Comparison of ENCODE assay signal across 18 cellular contexts in the genomic region with DNA sequence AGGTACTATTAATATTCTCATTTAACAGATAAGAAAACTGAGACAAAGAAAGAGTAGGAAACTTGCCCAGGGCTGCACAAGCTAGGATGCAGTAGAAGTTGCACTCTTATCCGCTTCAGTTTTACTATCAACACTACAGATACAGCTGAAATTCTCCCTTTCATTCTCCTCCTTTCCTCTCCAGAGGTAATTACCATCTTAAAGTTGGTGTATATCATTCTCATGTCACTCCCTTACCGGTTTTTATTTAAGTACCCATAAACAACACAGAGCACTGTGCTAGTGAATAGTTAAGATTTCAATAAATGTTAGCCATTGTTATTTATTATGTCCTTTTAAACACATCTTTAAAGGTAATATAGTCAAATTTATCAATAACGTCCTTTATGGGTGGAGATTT. TPM values are rescaled to one million over a fixed set of nuclear protein-coding genes. Genes with fewer than 3 reads are reported as not detected.
DNase-seq lines count a peak whose midpoint lies in the region; ATAC-seq and TF ChIP-seq lines count a peak whose summit lies in the region.
"Had no signal": no experiment of that assay in that cellular context is flagged by ENCODE, and none has a peak within 500 bp of the region (broad histone marks: within the 10 kb centered on the region; RNA-seq: fewer than 3 reads in every experiment).

No MANE protein-coding gene starts in this region.

- H3K36me3 ChIP-seq in OCI-LY7 (ENCODE audit: insufficient read depth, low read length) (peaks cover 47% of the 10 kb centered on the region), parathyroid adenoma (ENCODE audit: control insufficient read depth, insufficient read depth, low read length) (no peaks in the 10 kb centered on the region)

- H3K9ac ChIP-seq in parathyroid adenoma: no peak overlapping the region

- H3K27me3 Mint-ChIP-seq in activated CD4-positive, alpha-beta memory T cell treated with anti-CD3 and anti-CD28 coated beads, Interleukin-2, amount 10 ng/mL, durations not matched to agents 7 days and 5 days: no peaks in the 10 kb centered on the region
- H3K27me3 Mint-ChIP-seq in activated CD4-positive, alpha-beta memory T cell treated with anti-CD3 and anti-CD28 coated beads for 36 hours: no peaks in the 10 kb centered on the region
- H3K27me3 Mint-ChIP-seq: B cell had no signal

- peak overlapping the region; percentile 78 for H3K27ac Mint-ChIP-seq in activated CD4-positive, alpha-beta memory T cell treated with anti-CD3 and anti-CD28 coated beads, Interleukin-2, amount 10 ng/mL, durations not matched to agents 7 days and 5 days
- no peak overlapping the region for H3K27ac Mint-ChIP-seq in activated CD4-positive, alpha-beta memory T cell treated with anti-CD3 and anti-CD28 coated beads for 36 hours
- peak overlapping the region in 1 of 2 donors; percentile 35 for H3K27ac Mint-ChIP-seq in activated naive CD4-positive, alpha-beta T cell treated with anti-CD3 and anti-CD28 coated beads, Interleukin-2, amount 50 U/mL, for 72 hours
- H3K27ac Mint-ChIP-seq: B cell had no signal

- peaks cover 75% of the 10 kb centered on the region for H3K4me1 Mint-ChIP-seq in activated CD4-positive, alpha-beta memory T cell treated with anti-CD3 and anti-CD28 coated beads, Interleukin-2, amount 10 ng/mL, durations not matched to agents 7 days and 5 days
- H3K4me1 Mint-ChIP-seq in activated CD4-positive, alpha-beta memory T cell treated with anti-CD3 and anti-CD28 coated beads for 36 hours (ENCODE audit: low read depth): peaks cover 43% of the 10 kb centered on the region

- H4K20me1 ChIP-seq in OCI-LY7 (ENCODE audit: insufficient read depth, low read length): no peaks in the 10 kb centered on the region

- H3K9me2 ChIP-seq in OCI-LY7 (ENCODE audit: insufficient read depth, low read length): no peaks in the 10 kb centered on the region

- H3K4me3 Mint-ChIP-seq in activated CD4-positive, alpha-beta memory T cell treated with anti-CD3 and anti-CD28 coated beads, Interleukin-2, amount 10 ng/mL, durations not matched to agents 7 days and 5 days: peak overlapping the region; percentile 2
- H3K4me3 Mint-ChIP-seq in activated CD4-positive, alpha-beta memory T cell treated with anti-CD3 and anti-CD28 coated beads for 36 hours: no peak overlapping the region
- H3K4me3 Mint-ChIP-seq: B cell, CD14-positive monocyte had no signal

- 0 out of 2 replicates have a peak overlapping the region, but pooled peaks have one; percentile 23 for H3K4me2 ChIP-seq in OCI-LY7 (ENCODE audit: low read length)
- peak overlapping the region; percentile 9 for H3K4me2 ChIP-seq in parathyroid adenoma (ENCODE audit: low read length)

- peaks cover 44% of the 10 kb centered on the region for H3K36me3 Mint-ChIP-seq in activated CD4-positive, alpha-beta memory T cell treated with anti-CD3 and anti-CD28 coated beads, Interleukin-2, amount 10 ng/mL, durations not matched to agents 7 days and 5 days (ENCODE audit: low read depth)
- peaks cover 25% of the 10 kb centered on the region for H3K36me3 Mint-ChIP-seq in activated CD4-positive, alpha-beta memory T cell treated with anti-CD3 and anti-CD28 coated beads for 36 hours
- H3K36me3 Mint-ChIP-seq in activated naive CD4-positive, alpha-beta T cell treated with anti-CD3 and anti-CD28 coated beads, Interleukin-2, amount 50 U/mL, for 72 hours: peaks cover 22 to 33% of the 10 kb centered on the region in 2 donors

- peaks cover 35% of the 10 kb centered on the region for H3K4me1 ChIP-seq in OCI-LY7 (ENCODE audit: insufficient read depth, low read length, poor library complexity, severe bottlenecking)
- H3K4me1 ChIP-seq in parathyroid adenoma: peaks cover 17% of the 10 kb centered on the region

- POLR2A ChIA-PET in activated CD4-positive, alpha-beta memory T cell treated with anti-CD3 and anti-CD28 coated beads, Interleukin-2, amount 10 ng/mL, durations not matched to agents 7 days and 5 days (lab: Charles Lee): interaction anchor here (1.0 to 2.4 kb wide), 2 partner anchors 10 to 37 kb away, joined by 6 to 13 read pairs; a partner anchor contains a TSS
- POLR2A ChIA-PET in activated CD4-positive, alpha-beta memory T cell treated with anti-CD3 and anti-CD28 coated beads for 36 hours (lab: Charles Lee): no interaction called here
- POLR2A ChIA-PET in OCI-LY7 (lab: Charles Lee): no interaction called here

- H3K27ac ChIP-seq in OCI-LY7 (ENCODE audit: low read depth, low read length, poor library complexity, severe bottlenecking): no peak overlapping the region
- peak overlapping the region; percentile 27 for H3K27ac ChIP-seq in epithelial cell of prostate
- no peak overlapping the region for H3K27ac ChIP-seq in parathyroid adenoma
- H3K27ac ChIP-seq: SJSA1 had no signal

- DNase-seq in activated CD4-positive, alpha-beta memory T cell treated with anti-CD3 and anti-CD28 coated beads, Interleukin-2, amount 10 ng/mL, durations not matched to agents 7 days and 5 days: no peak
- no peak for DNase-seq in activated CD4-positive, alpha-beta memory T cell treated with anti-CD3 and anti-CD28 coated beads for 36 hours
- no peak for DNase-seq in OCI-LY7 (ENCODE audit: low spot score)
- DNase-seq in epithelial cell of prostate (ENCODE audit: low read depth, low spot score): no peak
- no peak for DNase-seq in activated naive CD4-positive, alpha-beta T cell treated with anti-CD3 and anti-CD28 coated beads, Interleukin-2, amount 50 U/mL, for 72 hours (ENCODE audit: low spot score in 2 of 2)
- no peak for DNase-seq in activated CD4-positive, alpha-beta T cell treated with anti-CD3 and anti-CD28 coated beads, Interleukin-2, amount 50 U/mL, for 4 hours
- DNase-seq: MM.1S, NCI-H1048, NCI-H1417 treated with DMSO at 0.1 percent for 48 hours, NCI-H1930, NCI-H226, NCI-H510A treated with DMSO at 0.1 percent for 48 hours, NCI-H748 treated with DMSO at 0.1 percent for 48 hours had no signal

- no peaks in the 10 kb centered on the region for H3K27me3 ChIP-seq in parathyroid adenoma (ENCODE audit: control insufficient read depth, insufficient read depth, low read length)
- H3K27me3 ChIP-seq: SJSA1 had no signal

- CTCF ChIA-PET in activated CD4-positive, alpha-beta memory T cell treated with anti-CD3 and anti-CD28 coated beads, Interleukin-2, amount 10 ng/mL, durations not matched to agents 7 days and 5 days (lab: Charles Lee): interaction anchor here (1.3 to 3.1 kb wide), 3 partner anchors 38 to 135 kb away, joined by 3 to 14 read pairs (median 5); a partner anchor contains a TSS
- CTCF ChIA-PET in activated CD4-positive, alpha-beta memory T cell treated with anti-CD3 and anti-CD28 coated beads for 36 hours (lab: Charles Lee): interaction anchor here (1.5 to 2.6 kb wide), 2 partner anchors 16 to 37 kb away, joined by 4 to 17 read pairs; a partner anchor contains a TSS
- CTCF ChIA-PET in OCI-LY7 (lab: Charles Lee; ENCODE audit: unreplicated experiment): no interaction called here

- BruUV-seq in OCI-LY7 (replicated peaks; lab: Mats Ljungman, UMichigan): no TSS peak

- H3K9me3 Mint-ChIP-seq in activated CD4-positive, alpha-beta memory T cell treated with anti-CD3 and anti-CD28 coated beads, Interleukin-2, amount 10 ng/mL, durations not matched to agents 7 days and 5 days: no peaks in the 10 kb centered on the region
- no peaks in the 10 kb centered on the region for H3K9me3 Mint-ChIP-seq in activated CD4-positive, alpha-beta memory T cell treated with anti-CD3 and anti-CD28 coated beads for 36 hours
- H3K9me3 Mint-ChIP-seq in activated naive CD4-positive, alpha-beta T cell treated with anti-CD3 and anti-CD28 coated beads, Interleukin-2, amount 50 U/mL, for 72 hours: no peaks in the 10 kb centered on the region

- no peak overlapping the region for H2AFZ ChIP-seq in OCI-LY7 (ENCODE audit: low read length)
- no peak overlapping the region for H2AFZ ChIP-seq in parathyroid adenoma

- intact Hi-C loops in activated CD4-positive, alpha-beta memory T cell treated with anti-CD3 and anti-CD28 coated beads for 36 hours (cut with micrococcal nuclease): no loop called here
- intact Hi-C loops in OCI-LY7 (cut with micrococcal nuclease; ENCODE audit: unreplicated experiment): no loop called here

- no peak overlapping the region for H3K4me3 ChIP-seq in OCI-LY7 (ENCODE audit: low read depth, low read length, poor library complexity, severe bottlenecking)
- H3K4me3 ChIP-seq in parathyroid adenoma (ENCODE audit: low read depth, low read length): no peak overlapping the region
- H3K4me3 ChIP-seq: SJSA1 had no signal

- H3K79me2 ChIP-seq in OCI-LY7 (ENCODE audit: insufficient read depth, low read depth, low read length) (peaks cover 38% of the 10 kb centered on the region), parathyroid adenoma (peaks cover 24% of the 10 kb centered on the region)

- TF ChIP-seq CTCF in OCI-LY7 (conservative IDR thresholded peaks at IDR 0.05; ENCODE audit: low read length): no peak
- no peak for TF ChIP-seq CTCF in parathyroid adenoma (IDR thresholded peaks at IDR 0.05)

- ATAC-seq in activated naive CD4-positive, alpha-beta T cell treated with anti-CD3 and anti-CD28 coated beads, Interleukin-2, amount 50 U/mL, for 72 hours: no peak
- no peak for ATAC-seq in HG02870 (IDR thresholded peaks at IDR 0.05; ENCODE audit: unreplicated experiment)

- H3K9me3 ChIP-seq in OCI-LY7 (ENCODE audit: low read length): no peaks in the 10 kb centered on the region
- H3K9me3 ChIP-seq in parathyroid adenoma (ENCODE audit: control insufficient read depth, low read length): no peaks in the 10 kb centered on the region
- H3K9me3 ChIP-seq: SJSA1 had no signal

RNA-seq across cellular contexts. Expression of a gene that starts 3.5 kb away (rescaled TPM):
- 10 to 100 TPM; 54.6 to 55.4 TPM for total RNA-seq in activated CD4-positive, alpha-beta memory T cell treated with anti-CD3 and anti-CD28 coated beads, Interleukin-2, amount 10 ng/mL, durations not matched to agents 7 days and 5 days
- 10 to 100 TPM; 18.4 to 19.0 TPM for total RNA-seq in activated CD4-positive, alpha-beta memory T cell treated with anti-CD3 and anti-CD28 coated beads for 36 hours
- 18.5 and 23.4 TPM in 2 replicates for total RNA-seq in OCI-LY7 (2014; rRNA removed; shearing (Covaris generic))
- 30.8 and 33.5 TPM in 2 replicates for total RNA-seq in OCI-LY7 (2022)
- 10 to 100 TPM; 16.8 to 29.6 TPM for total RNA-seq in activated naive CD4-positive, alpha-beta T cell treated with anti-CD3 and anti-CD28 coated beads, Interleukin-2, amount 50 U/mL, for 72 hours

RNA-seq across cellular contexts. Expression of a gene that starts 5.3 kb away (rescaled TPM):
- 10 to 100 TPM; 44.7 to 50.9 TPM for total RNA-seq in activated CD4-positive, alpha-beta memory T cell treated with anti-CD3 and anti-CD28 coated beads, Interleukin-2, amount 10 ng/mL, durations not matched to agents 7 days and 5 days
- total RNA-seq in activated CD4-positive, alpha-beta memory T cell treated with anti-CD3 and anti-CD28 coated beads for 36 hours: 10 to 100 TPM; 21.7 to 26.3 TPM
- total RNA-seq in OCI-LY7 (2014; rRNA removed; shearing (Covaris generic)): 22.6 and 29.2 TPM in 2 replicates
- total RNA-seq in OCI-LY7 (2022): 38.4 and 49.9 TPM in 2 replicates
- total RNA-seq in activated naive CD4-positive, alpha-beta T cell treated with anti-CD3 and anti-CD28 coated beads, Interleukin-2, amount 50 U/mL, for 72 hours: 10 to 100 TPM; 29.3 to 49.7 TPM

RNA-seq across cellular contexts. Expression of a gene that starts 37.1 kb away (rescaled TPM):
- total RNA-seq in activated CD4-positive, alpha-beta memory T cell treated with anti-CD3 and anti-CD28 coated beads, Interleukin-2, amount 10 ng/mL, durations not matched to agents 7 days and 5 days: 10 to 100 TPM; 48.7 to 55.4 TPM
- 10 to 100 TPM; 33.9 to 38.0 TPM for total RNA-seq in activated CD4-positive, alpha-beta memory T cell treated with anti-CD3 and anti-CD28 coated beads for 36 hours
- 13.1 and 16.5 TPM in 2 replicates for total RNA-seq in OCI-LY7 (2014; rRNA removed; shearing (Covaris generic))
- total RNA-seq in OCI-LY7 (2022): 59.9 and 65.2 TPM in 2 replicates
- total RNA-seq in activated naive CD4-positive, alpha-beta T cell treated with anti-CD3 and anti-CD28 coated beads, Interleukin-2, amount 50 U/mL, for 72 hours: 10 to 100 TPM; 47.5 to 49.0 TPM
